Comparison of ENCODE assay signal across 1 cellular context in the genomic region with DNA sequence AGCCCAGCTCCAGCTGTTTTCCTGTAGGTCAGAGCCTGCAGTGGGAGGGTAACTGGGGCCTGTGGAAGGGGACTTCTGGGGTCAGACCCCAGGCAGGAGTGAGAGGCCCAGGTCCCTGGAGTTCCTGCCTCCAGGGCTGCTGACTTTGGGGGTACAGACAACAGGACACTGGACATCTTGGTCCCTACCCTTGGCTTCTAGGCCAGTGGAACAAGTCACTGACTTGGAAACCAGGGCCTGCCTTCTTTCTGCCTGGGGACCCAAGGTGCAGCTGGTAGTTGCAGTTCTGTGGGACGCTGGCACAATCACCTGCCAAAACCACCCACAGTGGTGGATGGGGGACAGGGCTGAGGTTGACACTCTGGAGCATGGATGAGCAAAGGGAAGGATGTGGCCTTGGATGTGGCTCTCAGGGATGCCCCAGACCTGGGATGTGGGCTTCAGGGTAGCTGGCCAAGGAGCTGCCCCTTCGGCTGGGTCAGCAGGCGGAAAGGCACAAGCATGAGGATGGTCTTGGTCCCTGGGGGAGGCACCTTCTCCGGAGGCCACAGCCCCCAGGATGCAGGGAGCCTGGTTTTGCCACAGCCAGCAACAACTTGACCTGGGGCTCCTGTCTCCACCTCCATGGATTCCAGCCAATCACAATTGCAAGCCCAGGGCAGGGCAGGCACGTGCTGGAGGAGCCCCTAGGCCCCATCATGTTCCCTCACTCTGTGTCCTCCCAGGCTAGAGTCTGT.
TF ChIP-seq lines count a peak whose summit lies in the region.

No MANE protein-coding gene starts in this region.

TF ChIP-seq in HEK293, 187 proteins besides CTCF, POLR2A, EP300 and RAD21 (continued from another document):
- TF ChIP-seq ZNF692 (tag by site-specific recombination; IDR thresholded peaks at IDR 0.05) (peak; percentile 49), BCL11A (tag by site-specific recombination; IDR thresholded peaks at IDR 0.05; ENCODE audit: low read depth) (0 out of 2 replicates have a peak, but pooled peaks have one; percentile 13), ZNF184 (tag by site-specific recombination; IDR thresholded peaks at IDR 0.05) (no peak), ZNF501 (tag by site-specific recombination; IDR thresholded peaks at IDR 0.05) (peak; percentile 15; the same call in 1 of the 2 replicates), ZFP69B (tag by site-specific recombination; IDR thresholded peaks at IDR 0.05) (peak; percentile 83; the same call in 1 of the 2 replicates), SP7 (tag by site-specific recombination; IDR thresholded peaks at IDR 0.05) (0 out of 2 replicates have a peak, but pooled peaks have one; percentile 16), ZBTB17 (tag by site-specific recombination; IDR thresholded peaks at IDR 0.05) (peak; percentile 80), ZBTB48 (tag by site-specific recombination; IDR thresholded peaks at IDR 0.05) (peak; percentile 82; the same call in 1 of the 2 replicates), OSR2 (tag by site-specific recombination; IDR thresholded peaks at IDR 0.05) (no peak), GLI4 (tag by site-specific recombination; IDR thresholded peaks at IDR 0.05) (0 out of 2 replicates have a peak, but pooled peaks have one; percentile 17), ZBTB20 (tag by site-specific recombination; IDR thresholded peaks at IDR 0.05) (0 out of 2 replicates have a peak, but pooled peaks have one; percentile 22), IKZF3 (tag by site-specific recombination; IDR thresholded peaks at IDR 0.05) (peak; percentile 61)
- TF ChIP-seq, protein P1, sequence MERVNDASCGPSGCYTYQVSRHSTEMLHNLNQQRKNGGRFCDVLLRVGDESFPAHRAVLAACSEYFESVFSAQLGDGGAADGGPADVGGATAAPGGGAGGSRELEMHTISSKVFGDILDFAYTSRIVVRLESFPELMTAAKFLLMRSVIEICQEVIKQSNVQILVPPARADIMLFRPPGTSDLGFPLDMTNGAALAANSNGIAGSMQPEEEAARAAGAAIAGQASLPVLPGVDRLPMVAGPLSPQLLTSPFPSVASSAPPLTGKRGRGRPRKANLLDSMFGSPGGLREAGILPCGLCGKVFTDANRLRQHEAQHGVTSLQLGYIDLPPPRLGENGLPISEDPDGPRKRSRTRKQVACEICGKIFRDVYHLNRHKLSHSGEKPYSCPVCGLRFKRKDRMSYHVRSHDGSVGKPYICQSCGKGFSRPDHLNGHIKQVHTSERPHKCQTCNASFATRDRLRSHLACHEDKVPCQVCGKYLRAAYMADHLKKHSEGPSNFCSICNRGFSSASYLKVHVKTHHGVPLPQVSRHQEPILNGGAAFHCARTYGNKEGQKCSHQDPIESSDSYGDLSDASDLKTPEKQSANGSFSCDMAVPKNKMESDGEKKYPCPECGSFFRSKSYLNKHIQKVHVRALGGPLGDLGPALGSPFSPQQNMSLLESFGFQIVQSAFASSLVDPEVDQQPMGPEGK (tag by site-specific recombination; IDR thresholded peaks at IDR 0.05) = peak; percentile 65
- TF ChIP-seq, protein P2, sequence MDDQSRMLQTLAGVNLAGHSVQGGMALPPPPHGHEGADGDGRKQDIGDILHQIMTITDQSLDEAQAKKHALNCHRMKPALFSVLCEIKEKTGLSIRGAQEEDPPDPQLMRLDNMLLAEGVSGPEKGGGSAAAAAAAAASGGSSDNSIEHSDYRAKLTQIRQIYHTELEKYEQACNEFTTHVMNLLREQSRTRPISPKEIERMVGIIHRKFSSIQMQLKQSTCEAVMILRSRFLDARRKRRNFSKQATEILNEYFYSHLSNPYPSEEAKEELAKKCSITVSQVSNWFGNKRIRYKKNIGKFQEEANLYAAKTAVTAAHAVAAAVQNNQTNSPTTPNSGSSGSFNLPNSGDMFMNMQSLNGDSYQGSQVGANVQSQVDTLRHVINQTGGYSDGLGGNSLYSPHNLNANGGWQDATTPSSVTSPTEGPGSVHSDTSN (CRISPR knock-in tag; IDR thresholded peaks at IDR 0.05) = 0 out of 2 replicates have a peak, but pooled peaks have one; percentile 45
TF ChIP-seq in HEK293: peak in this region for 16.
